ENCODE assay signal across 9 cellular contexts in genomic region chr2:65040414-65041261, GRCh38. TPM values are rescaled to one million over a fixed set of nuclear protein-coding genes. Genes with fewer than 3 reads are reported as not detected.
DNase-seq lines count a peak whose midpoint lies in the region; ATAC-seq and TF ChIP-seq lines count a peak whose summit lies in the region.
"Had no signal": no experiment of that assay in that cellular context is flagged by ENCODE, and none has a peak within 500 bp of the region (broad histone marks: within the 10 kb centered on the region; RNA-seq: fewer than 3 reads in every experiment).

No MANE protein-coding gene starts in this region.

- no peaks in the 10 kb centered on the region for H4K20me1 ChIP-seq in OCI-LY7 (ENCODE audit: insufficient read depth, low read length)

- peaks cover 6% of the 10 kb centered on the region for H3K4me1 ChIP-seq in CD4-positive, CD25-positive, alpha-beta regulatory T cell (ENCODE audit: control insufficient read depth, insufficient read depth, low read length, poor library complexity, severe bottlenecking)
- H3K4me1 ChIP-seq in OCI-LY7 (ENCODE audit: insufficient read depth, low read length, poor library complexity, severe bottlenecking), result peaks cover 9% of the 10 kb centered on the region

- no peak overlapping the region for H3K27ac ChIP-seq in CD4-positive, CD25-positive, alpha-beta regulatory T cell (ENCODE audit: insufficient read depth, low read length, poor library complexity, severe bottlenecking)
- no peak overlapping the region for H3K27ac ChIP-seq in OCI-LY7 (ENCODE audit: low read depth, low read length, poor library complexity, severe bottlenecking)

- H3K36me3 ChIP-seq in CD4-positive, CD25-positive, alpha-beta regulatory T cell (ENCODE audit: control insufficient read depth, insufficient read depth, low read length), result peaks cover 22% of the 10 kb centered on the region
- H3K36me3 ChIP-seq in OCI-LY7 (ENCODE audit: insufficient read depth, low read length), result peaks cover 47% of the 10 kb centered on the region

- H3K27me3 ChIP-seq in CD4-positive, CD25-positive, alpha-beta regulatory T cell (ENCODE audit: control insufficient read depth, insufficient read depth, low read length), result no peaks in the 10 kb centered on the region

- H3K4me1 Mint-ChIP-seq in CD4-positive, CD25-positive, alpha-beta regulatory T cell, result peaks cover 5 to 13% (median 11%) of the 10 kb centered on the region in 4 donors
- H3K4me1 Mint-ChIP-seq in nephron, result peaks cover 1% of the 10 kb centered on the region
- H3K4me1 Mint-ChIP-seq in stimulated activated naive B cell treated with anti-CD40 and anti-IgM and Interleukin-4, amounts not matched to agents 10 μg/mL and 1 μg/mL and 100 μg/mL, for 72 hours, result peaks cover 33 to 53% of the 10 kb centered on the region in 2 donors

- no peak overlapping the region for H3K4me3 ChIP-seq in CD4-positive, CD25-positive, alpha-beta regulatory T cell (ENCODE audit: low read depth, low read length)
- H3K4me3 ChIP-seq in OCI-LY7 (ENCODE audit: low read depth, low read length, poor library complexity, severe bottlenecking), result no peak overlapping the region

- peak overlapping the region; percentile 22; the same call in 1 of the 2 replicates for H3K4me2 ChIP-seq in OCI-LY7 (ENCODE audit: low read length)

- CTCF ChIA-PET in OCI-LY7 (lab: Charles Lee; ENCODE audit: unreplicated experiment), result no interaction called here

- H3K27me3 Mint-ChIP-seq in CD4-positive, CD25-positive, alpha-beta regulatory T cell, result no peaks in the 10 kb centered on the region
- H3K27me3 Mint-ChIP-seq in nephron (ENCODE audit: low read depth), result peaks cover 5% of the 10 kb centered on the region
- no peaks in the 10 kb centered on the region for H3K27me3 Mint-ChIP-seq in stimulated activated naive B cell treated with anti-CD40 and anti-IgM and Interleukin-4, amounts not matched to agents 10 μg/mL and 1 μg/mL and 100 μg/mL, for 72 hours

- H2AFZ ChIP-seq in OCI-LY7 (ENCODE audit: low read length), result no peak overlapping the region

- H3K9me2 ChIP-seq in OCI-LY7 (ENCODE audit: insufficient read depth, low read length), result no peaks in the 10 kb centered on the region

- H3K9me3 Mint-ChIP-seq in CD4-positive, CD25-positive, alpha-beta regulatory T cell, result peaks cover 0 to 16% (median 9%) of the 10 kb centered on the region in 7 donors
- H3K9me3 Mint-ChIP-seq in nephron, result no peaks in the 10 kb centered on the region
- peaks cover 12 to 16% of the 10 kb centered on the region in 2 donors for H3K9me3 Mint-ChIP-seq in stimulated activated naive B cell treated with anti-CD40 and anti-IgM and Interleukin-4, amounts not matched to agents 10 μg/mL and 1 μg/mL and 100 μg/mL, for 72 hours

- no peaks in the 10 kb centered on the region for H3K79me2 ChIP-seq in OCI-LY7 (ENCODE audit: insufficient read depth, low read depth, low read length)

- peak; percentile 67 to 85 (median 73) for DNase-seq in CD4-positive, CD25-positive, alpha-beta regulatory T cell
- peak; percentile 85 for DNase-seq in OCI-LY7 (ENCODE audit: low spot score)
- DNase-seq in activated T-cell treated with anti-CD3 and anti-CD28 coated beads for 4 hours, result peak; percentile 66
- DNase-seq in stimulated activated naive B cell treated with anti-CD40 and anti-IgM and Interleukin-4, amounts not matched to agents 10 μg/mL and 1 μg/mL and 100 μg/mL, for 72 hours, result peak; percentile 67

- H3K36me3 Mint-ChIP-seq in CD4-positive, CD25-positive, alpha-beta regulatory T cell, result peaks cover 32% of the 10 kb centered on the region
- peaks cover 18% of the 10 kb centered on the region for H3K36me3 Mint-ChIP-seq in nephron (ENCODE audit: low read depth)
- H3K36me3 Mint-ChIP-seq in stimulated activated naive B cell treated with anti-CD40 and anti-IgM and Interleukin-4, amounts not matched to agents 10 μg/mL and 1 μg/mL and 100 μg/mL, for 72 hours, result peaks cover 67 to 73% of the 10 kb centered on the region in 2 donors

- peaks cover 7 to 11% of the 10 kb centered on the region in 2 experiments for H3K9me3 ChIP-seq in CD4-positive, CD25-positive, alpha-beta regulatory T cell (ENCODE audit: control insufficient read depth in 2 of 2, low read length in 2 of 2)
- H3K9me3 ChIP-seq in OCI-LY7 (ENCODE audit: low read length), result peaks cover 19% of the 10 kb centered on the region

- no TSS peak for BruUV-seq in OCI-LY7 (replicated peaks; lab: Mats Ljungman, UMichigan)

- peak overlapping the region in 1 of 4 donors; percentile 33 for H3K4me3 Mint-ChIP-seq in CD4-positive, CD25-positive, alpha-beta regulatory T cell
- H3K4me3 Mint-ChIP-seq in nephron, result no peak overlapping the region
- H3K4me3 Mint-ChIP-seq in stimulated activated naive B cell treated with anti-CD40 and anti-IgM and Interleukin-4, amounts not matched to agents 10 μg/mL and 1 μg/mL and 100 μg/mL, for 72 hours, result peak overlapping the region; percentile 27 to 49
- H3K4me3 Mint-ChIP-seq: T-helper 1 cell treated with Interleukin-12 subunit alpha and Interleukin-12 subunit beta and Interleukin-4 antibody, amounts not matched to agents 30 μg/mL and 1 μg/mL, for 36 hours had no signal

- TF ChIP-seq RAD21 in Ishikawa (IDR thresholded peaks at IDR 0.05; ENCODE audit: low read depth), result peak; percentile 94

- ATAC-seq in CD4-positive, CD25-positive, alpha-beta regulatory T cell (ENCODE audit: low read depth in 2 of 2), result peak; percentile 90 to 92
- ATAC-seq in GM19452 (IDR thresholded peaks at IDR 0.05; ENCODE audit: unreplicated experiment) (peak; percentile 73), esophagus mucosa (peak; percentile 97)
- peak; percentile 87 to 88 for ATAC-seq in stimulated activated naive B cell treated with anti-CD40 and anti-IgM and Interleukin-4, amounts not matched to agents 10 μg/mL and 1 μg/mL and 100 μg/mL, for 72 hours (replicated peaks)

- POLR2A ChIA-PET in OCI-LY7 (lab: Charles Lee), result interaction anchor here (0.8 kb wide), 1 partner anchor 215 kb away, joined by 4 read pairs; no protein-coding TSS in a partner anchor

- intact Hi-C loops in OCI-LY7 (cut with micrococcal nuclease; ENCODE audit: unreplicated experiment), result loop anchor here (1.0 to 5.0 kb wide), 3 partner anchors 23 to 708 kb away; no protein-coding TSS in a partner anchor

- no peak for TF ChIP-seq EP300 in Ishikawa (IDR thresholded peaks at IDR 0.05; ENCODE audit: borderline replicate concordance)

- H3K27ac Mint-ChIP-seq in CD4-positive, CD25-positive, alpha-beta regulatory T cell, result peak overlapping the region in 1 of 3 donors; percentile 49
- H3K27ac Mint-ChIP-seq in nephron, result no peak overlapping the region
- H3K27ac Mint-ChIP-seq in stimulated activated naive B cell treated with anti-CD40 and anti-IgM and Interleukin-4, amounts not matched to agents 10 μg/mL and 1 μg/mL and 100 μg/mL, for 72 hours, result peak overlapping the region; percentile 65
- H3K27ac Mint-ChIP-seq: T-helper 1 cell treated with Interleukin-12 subunit alpha and Interleukin-12 subunit beta and Interleukin-4 antibody, amounts not matched to agents 30 μg/mL and 1 μg/mL, for 36 hours had no signal

- TF ChIP-seq CTCF in OCI-LY7 (conservative IDR thresholded peaks at IDR 0.05; ENCODE audit: low read length), result peak; percentile 98
- TF ChIP-seq CTCF in nephron (IDR thresholded peaks at IDR 0.05; ENCODE audit: unreplicated experiment in 3 of 3), result peak; percentile 92 to 95 (median 93)

TF ChIP-seq in Ishikawa, 13 proteins besides CTCF, POLR2A, EP300 and RAD21:
- no peak for TF ChIP-seq TAF1 (IDR thresholded peaks at IDR 0.05; ENCODE audit: low read depth)
- no peak for TF ChIP-seq CEBPB (IDR thresholded peaks at IDR 0.05)
- peak; percentile 97 for TF ChIP-seq EGR1 (IDR thresholded peaks at IDR 0.05)

RNA-seq across cellular contexts. Expression of gene CEP68, which starts 15.6 kb away (rescaled TPM):
- total RNA-seq in CD4-positive, CD25-positive, alpha-beta regulatory T cell, result 18.8 TPM
- 10 to 100 TPM; 19.9 to 27.8 (median 26.7) TPM for polyA plus RNA-seq in CD4-positive, CD25-positive, alpha-beta regulatory T cell
- total RNA-seq in OCI-LY7 (2014; rRNA removed; shearing (Covaris generic)), result 7.3 and 8.7 TPM in 2 replicates
- total RNA-seq in OCI-LY7 (2022) (17.1 and 21.7 TPM in 2 replicates), esophagus mucosa (6.8 TPM)

RNA-seq across cellular contexts. Expression of gene SLC1A4, which starts 51.4 kb away (rescaled TPM):
- 22.1 TPM for total RNA-seq in CD4-positive, CD25-positive, alpha-beta regulatory T cell
- polyA plus RNA-seq in CD4-positive, CD25-positive, alpha-beta regulatory T cell, result 10 to 100 TPM in 3 of 4 donors, 1 to 10 TPM in 1; 8.1 to 18.4 (median 12.6) TPM
- 17.2 and 20.6 TPM in 2 replicates for total RNA-seq in OCI-LY7 (2014; rRNA removed; shearing (Covaris generic))
- total RNA-seq in OCI-LY7 (2022) (27.7 and 31.1 TPM in 2 replicates), esophagus mucosa (12.6 TPM)

Comparison
In these comparisons a context has a peak if more than half of its experiments do, and no peak if none do; other contexts are left out.
1. H3K4me3 Mint-ChIP-seq: peak in stimulated activated naive B cell treated with anti-CD40 and anti-IgM and Interleukin-4, amounts not matched to agents 10 μg/mL and 1 μg/mL and 100 μg/mL, for 72 hours (2 of 2); none in nephron (0 of 3).
2. Peak in every context shown above with its lines, with median percentiles within 50 percentile points of each other: ATAC-seq and DNase-seq.